ENCODE assay signal across 8 cellular contexts in genomic region chr15:67838789-67839332, GRCh38. TPM values are rescaled to one million over a fixed set of nuclear protein-coding genes. Genes with fewer than 3 reads are reported as not detected.
A peak's percentile ranks its signal among the peaks of the same experiment; 100 is the strongest.
DNase-seq lines count a peak whose midpoint lies in the region; ATAC-seq and TF ChIP-seq lines count a peak whose summit lies in the region.

No MANE protein-coding gene starts in this region.

- WGBS in lung, 2 donors = 6 to 14% methylated on average over 25 of the region's 25 CpGs
- 10% methylated on average over 16 of the region's 25 CpGs for WGBS in suprapubic skin

- TF ChIP-seq CTCF in OCI-LY7 (conservative IDR thresholded peaks at IDR 0.05; ENCODE audit: low read length) = no peak
- no peak for TF ChIP-seq CTCF in colonic mucosa (IDR thresholded peaks at IDR 0.05)
- no peak for TF ChIP-seq CTCF in lung (IDR thresholded peaks at IDR 0.05; ENCODE audit: control extremely low read depth, extremely low read depth)
- TF ChIP-seq CTCF in suprapubic skin (IDR thresholded peaks at IDR 0.05) = no peak
- no peak for TF ChIP-seq CTCF in GM13976 (IDR thresholded peaks at IDR 0.05; ENCODE audit: borderline replicate concordance, control extremely low read depth, extremely low read depth, insufficient read depth, missing control alignments)

- ATAC-seq in activated CD4-positive, alpha-beta T cell treated with anti-CD3 and anti-CD28 coated beads for 36 hours = no peak
- ATAC-seq in lung (ENCODE audit: insufficient read depth, low FRiP score) = no peak

- H3K4me3 Mint-ChIP-seq in activated CD4-positive, alpha-beta T cell treated with anti-CD3 and anti-CD28 coated beads for 36 hours = peak overlapping the region; percentile 82

- H3K27me3 ChIP-seq in colonic mucosa (peaks cover 25% of the 10 kb centered on the region), lung (ENCODE audit: control insufficient read depth, insufficient read depth) (no peaks in the 10 kb centered on the region), suprapubic skin (peaks cover 23% of the 10 kb centered on the region)

- peak overlapping the region; percentile 96; the same call in 1 of the 2 replicates for H2AFZ ChIP-seq in OCI-LY7 (ENCODE audit: low read length)

- no peak overlapping the region for H3K27ac Mint-ChIP-seq in activated CD4-positive, alpha-beta T cell treated with anti-CD3 and anti-CD28 coated beads for 36 hours

- CTCF ChIA-PET in activated CD4-positive, alpha-beta T cell treated with anti-CD3 and anti-CD28 coated beads for 36 hours (lab: Charles Lee) = interaction anchor here (0.8 to 4.1 kb wide), 2 partner anchors 77 to 381 kb away, joined by 3 to 37 read pairs; no protein-coding TSS in a partner anchor
- CTCF ChIA-PET in OCI-LY7 (lab: Charles Lee; ENCODE audit: unreplicated experiment) = no interaction called here

- H3K4me3 ChIP-seq in OCI-LY7 (ENCODE audit: low read depth, low read length, poor library complexity, severe bottlenecking) (peak overlapping the region; percentile 73), colonic mucosa (peak overlapping the region; percentile 62), lung (no peak overlapping the region), suprapubic skin (peak overlapping the region; percentile 94)

- in situ Hi-C loops in GM13976 (cut with MboI; ENCODE audit: low sequenced_read_pairs, unreplicated experiment) = loop anchor here (10.0 to 25.0 kb wide), 2 partner anchors 384 to 902 kb away; no protein-coding TSS in a partner anchor

- H3K36me3 ChIP-seq in OCI-LY7 (ENCODE audit: insufficient read depth, low read length) (no peaks in the 10 kb centered on the region), colonic mucosa (no peaks in the 10 kb centered on the region), lung (ENCODE audit: control insufficient read depth in 2 of 2, insufficient read depth in 2 of 2, low read length in 2 of 2) (no peaks in the 10 kb centered on the region), suprapubic skin (no peaks in the 10 kb centered on the region)

- no peak for TF ChIP-seq EP300 in suprapubic skin (IDR thresholded peaks at IDR 0.05)

- intact Hi-C loops in activated CD4-positive, alpha-beta T cell treated with anti-CD3 and anti-CD28 coated beads for 36 hours (cut with DNase I, micrococcal nuclease) = loop anchor here (5.0 to 10.0 kb wide), 5 partner anchors 532 to 1137 kb away; partner anchors contain the start of gene SMAD6 (in 1 of the 2)
- intact Hi-C loops in OCI-LY7 (cut with micrococcal nuclease; ENCODE audit: unreplicated experiment) = loop anchor here (5.0 kb wide), 2 partner anchors 297 to 317 kb away; partner anchors contain the start of genes C15orf61 and MAP2K5
- intact Hi-C loops in colonic mucosa (cut with DNase I) = loop anchor here (10.0 kb wide), 1 partner anchor 294 kb away; the partner anchor contains the start of gene MAP2K5

- no peaks in the 10 kb centered on the region for H3K9me2 ChIP-seq in OCI-LY7 (ENCODE audit: insufficient read depth, low read length)

- H3K4me1 ChIP-seq in OCI-LY7 (ENCODE audit: insufficient read depth, low read length, poor library complexity, severe bottlenecking) (peaks cover 71% of the 10 kb centered on the region), colonic mucosa (peaks cover 21% of the 10 kb centered on the region), lung (ENCODE audit: control insufficient read depth in 2 of 2, insufficient read depth in 2 of 2, low read length in 2 of 2) (peaks cover 0 to 5% of the 10 kb centered on the region in 2 donors), suprapubic skin (peaks cover 48% of the 10 kb centered on the region)

- H3K36me3 Mint-ChIP-seq in activated CD4-positive, alpha-beta T cell treated with anti-CD3 and anti-CD28 coated beads for 36 hours (ENCODE audit: low read depth) = peaks cover 3% of the 10 kb centered on the region

- DNase-seq in activated CD4-positive, alpha-beta T cell treated with anti-CD3 and anti-CD28 coated beads for 36 hours = peak; percentile 28
- DNase-seq in activated CD4-positive, alpha-beta T cell treated with anti-CD3 and anti-CD28 coated beads, Interleukin-2, amount 50 U/mL, for 4 hours = no peak
- DNase-seq in OCI-LY7 (ENCODE audit: low spot score) = no peak
- peak; percentile 62 for DNase-seq in colonic mucosa
- DNase-seq in lung (ENCODE audit: low spot score) = peak; percentile 73
- DNase-seq in suprapubic skin (ENCODE audit: low spot score in 2 of 2) = no peak
- DNase-seq in GM13976 (ENCODE audit: low spot score) = no peak
- DNase-seq in activated effector memory CD4-positive, alpha-beta T cell treated with anti-CD3 and anti-CD28 coated beads, Interleukin-2, amount 50 U/mL, for 16 hours = no peak

- H3K27ac ChIP-seq in OCI-LY7 (ENCODE audit: low read depth, low read length, poor library complexity, severe bottlenecking) (peak overlapping the region; percentile 86), colonic mucosa (no peak overlapping the region), lung (ENCODE audit: low read depth in 1 of 2, low read length in 1 of 2) (peak overlapping the region in 1 of 2 donors; percentile 9), suprapubic skin (no peak overlapping the region)

- H3K27me3 Mint-ChIP-seq in activated CD4-positive, alpha-beta T cell treated with anti-CD3 and anti-CD28 coated beads for 36 hours = peaks cover 18% of the 10 kb centered on the region

- no TSS peak for BruUV-seq in OCI-LY7 (replicated peaks; lab: Mats Ljungman, UMichigan)

- H3K4me2 ChIP-seq in OCI-LY7 (ENCODE audit: low read length) = peak overlapping the region; percentile 92

- peaks cover 29% of the 10 kb centered on the region for H3K4me1 Mint-ChIP-seq in activated CD4-positive, alpha-beta T cell treated with anti-CD3 and anti-CD28 coated beads for 36 hours

- H3K9me3 Mint-ChIP-seq in activated CD4-positive, alpha-beta T cell treated with anti-CD3 and anti-CD28 coated beads for 36 hours (ENCODE audit: low read depth) = no peaks in the 10 kb centered on the region

- TF ChIP-seq POLR2A in suprapubic skin (IDR thresholded peaks at IDR 0.05) = no peak

- H3K79me2 ChIP-seq in OCI-LY7 (ENCODE audit: insufficient read depth, low read depth, low read length) = no peaks in the 10 kb centered on the region

- POLR2A ChIA-PET in activated CD4-positive, alpha-beta T cell treated with anti-CD3 and anti-CD28 coated beads for 36 hours (lab: Charles Lee) = interaction anchor here (0.6 kb wide), 1 partner anchor 137 kb away, joined by 3 read pairs; no protein-coding TSS in a partner anchor
- POLR2A ChIA-PET in OCI-LY7 (lab: Charles Lee) = interaction anchor here (0.7 to 1.0 kb wide), 2 partner anchors 53 to 381 kb away, joined by 3 to 4 read pairs; no protein-coding TSS in a partner anchor

- H3K9me3 ChIP-seq in OCI-LY7 (ENCODE audit: low read length) (no peaks in the 10 kb centered on the region), colonic mucosa (no peaks in the 10 kb centered on the region), lung (ENCODE audit: control insufficient read depth in 2 of 2, insufficient read depth in 1 of 2, low read length in 1 of 2) (no peaks in the 10 kb centered on the region), suprapubic skin (no peaks in the 10 kb centered on the region)

- peak overlapping the region in 1 of 2 donors; percentile 94 for H3K9ac ChIP-seq in colonic mucosa (ENCODE audit: low read depth in 2 of 2, low read length in 2 of 2)

- H4K20me1 ChIP-seq in OCI-LY7 (ENCODE audit: insufficient read depth, low read length) = no peaks in the 10 kb centered on the region

RNA-seq across cellular contexts. Expression of gene RNU6-1, which starts 1.0 kb away (rescaled TPM):
- total RNA-seq in activated CD4-positive, alpha-beta T cell treated with anti-CD3 and anti-CD28 coated beads for 36 hours = not detected
- total RNA-seq in OCI-LY7 (2014; rRNA removed; shearing (Covaris generic)) = not detected in 2 replicates
- total RNA-seq in OCI-LY7 (2022) (not detected in 2 replicates), colonic mucosa (not detected), lung (not detected), suprapubic skin (not detected)
- polyA plus RNA-seq in lung = not detected

RNA-seq across cellular contexts. Expression of gene SKOR1, which starts 13.6 kb away (rescaled TPM):
- total RNA-seq in activated CD4-positive, alpha-beta T cell treated with anti-CD3 and anti-CD28 coated beads for 36 hours = under 1 TPM; 0.16 to 0.18 TPM
- total RNA-seq in OCI-LY7 (2014; rRNA removed; shearing (Covaris generic)) = 1.1 and 1.5 TPM in 2 replicates
- total RNA-seq in OCI-LY7 (2022) (1.0 and 1.6 TPM in 2 replicates), colonic mucosa (under 1 TPM; 0.10 to 0.19 TPM), lung (under 1 TPM; 0.17 to 0.46 TPM), suprapubic skin (1 to 10 TPM; 1.1 to 2.3 (median 1.5) TPM)
- under 1 TPM; 0.18 to 0.43 TPM for polyA plus RNA-seq in lung

Comparison
In these comparisons a context has a peak if more than half of its experiments do, and no peak if none do; other contexts are left out.
1. DNase-seq: peak in activated CD4-positive, alpha-beta T cell treated with anti-CD3 and anti-CD28 coated beads for 36 hours (single experiment), colonic mucosa (single experiment) and lung (single experiment); none in activated CD4-positive, alpha-beta T cell treated with anti-CD3 and anti-CD28 coated beads, Interleukin-2, amount 50 U/mL, for 4 hours (0 of 2), OCI-LY7 (single experiment), suprapubic skin (0 of 2), GM13976 (single experiment) and activated effector memory CD4-positive, alpha-beta T cell treated with anti-CD3 and anti-CD28 coated beads, Interleukin-2, amount 50 U/mL, for 16 hours (single experiment).